ENCODE assay signal across 26 cellular contexts in genomic region chr15:78837543-78837942, GRCh38. TPM values are rescaled to one million over a fixed set of nuclear protein-coding genes. Genes with fewer than 3 reads are reported as not detected.
DNase-seq lines count a peak whose midpoint lies in the region; ATAC-seq and TF ChIP-seq lines count a peak whose summit lies in the region.
"Had no signal": no experiment of that assay in that cellular context is flagged by ENCODE, and none has a peak within 500 bp of the region (broad histone marks: within the 10 kb centered on the region; RNA-seq: fewer than 3 reads in every experiment).

No MANE protein-coding gene starts in this region.

- H2BK120ac ChIP-seq in neuronal stem cell (ENCODE audit: low read depth, low read length) (no peak overlapping the region), trophoblast cell (ENCODE audit: insufficient read depth, low read length, poor library complexity) (no peak overlapping the region)

- H3K4me1 ChIP-seq in GM23338 (ENCODE audit: insufficient read depth) = peaks cover 5% of the 10 kb centered on the region; the same call in 1 of the 2 replicates
- H3K4me1 ChIP-seq in neuronal stem cell (ENCODE audit: control insufficient read depth in 2 of 2, insufficient read depth in 1 of 2, low read depth in 1 of 2, low read length in 2 of 2) = peaks cover 3 to 11% of the 10 kb centered on the region in 2 donors
- no peaks in the 10 kb centered on the region for H3K4me1 ChIP-seq in trophoblast cell (ENCODE audit: control insufficient read depth in 1 of 2, insufficient read depth in 2 of 2, low read length in 2 of 2)
- H3K4me1 ChIP-seq: HAP-1 had no signal

- H3K4ac ChIP-seq in neuronal stem cell (ENCODE audit: low read length) (no peak overlapping the region), trophoblast cell (ENCODE audit: low read depth, low read length) (no peak overlapping the region)

- DNase-seq in GM23338 (ENCODE audit: low spot score) = peak; percentile 60
- DNase-seq in WTC11 (ENCODE audit: low spot score) = peak; percentile 33
- DNase-seq in iPS-NIHi11 (ENCODE audit: low spot score) = peak; percentile 55
- DNase-seq in neuronal stem cell (ENCODE audit: low spot score) = no peak
- DNase-seq in dorsolateral prefrontal cortex = no peak
- DNase-seq in AG08395 (ENCODE audit: low spot score) = no peak
- no peak for DNase-seq in trophoblast cell
- DNase-seq: CD4-positive, alpha-beta memory T cell; COR-L47; DMS79; EL; HFFc6; IMR-90; NCI-H1048; NCI-H1417; NCI-H1694 treated with DMSO at 0.1 percent for 48 hours; NCI-H2081; NCI-H2227 treated with DMSO at 0.1 percent for 48 hours; NCI-H510A; NCI-H69; SHP77 treated with DMSO at 0.1 percent for 48 hours had no signal

- no peaks in the 10 kb centered on the region for H3K9me2 ChIP-seq in GM23338 (ENCODE audit: insufficient read depth)

- H3K23ac ChIP-seq in neuronal stem cell (ENCODE audit: low read depth, low read length, poor library complexity) (no peak overlapping the region), trophoblast cell (ENCODE audit: low read length) (no peak overlapping the region)

- H2BK12ac ChIP-seq in neuronal stem cell (ENCODE audit: low read length) (peak overlapping the region; percentile 78), trophoblast cell (ENCODE audit: low read length) (no peak overlapping the region)

- H3K4me2 ChIP-seq in GM23338 (no peak overlapping the region), neuronal stem cell (ENCODE audit: insufficient read depth, low read length, poor library complexity, severe bottlenecking) (no peak overlapping the region), trophoblast cell (ENCODE audit: low read length) (no peak overlapping the region)
- H3K4me2 ChIP-seq: BLaER1, KMS-11 had no signal

- no peaks in the 10 kb centered on the region for H3K79me2 ChIP-seq in GM23338 (replicated peaks; ENCODE audit: insufficient read depth)
- no peaks in the 10 kb centered on the region for H3K79me2 ChIP-seq in trophoblast cell (ENCODE audit: control insufficient read depth, insufficient read depth, low read length, poor library complexity)

- intact Hi-C loops in dorsolateral prefrontal cortex (cut with DNase I) = no loop called here

- H3K27ac ChIP-seq in GM23338 (ENCODE audit: low read depth) = peak overlapping the region; percentile 50; the same call in 1 of the 2 replicates
- H3K27ac ChIP-seq in neuronal stem cell (replicated peaks; ENCODE audit: low read length) = no peak overlapping the region
- H3K27ac ChIP-seq in dorsolateral prefrontal cortex = no peak overlapping the region
- no peak overlapping the region for H3K27ac ChIP-seq in trophoblast cell (ENCODE audit: low read depth, low read length)
- H3K27ac ChIP-seq: BLaER1, KMS-11, RWPE1 had no signal

- no peak overlapping the region for H3K4me3 ChIP-seq in GM23338
- no peak overlapping the region for H3K4me3 ChIP-seq in neuronal stem cell (ENCODE audit: low read length in 2 of 2)
- H3K4me3 ChIP-seq in dorsolateral prefrontal cortex = no peak overlapping the region
- no peak overlapping the region for H3K4me3 ChIP-seq in trophoblast cell (ENCODE audit: low read depth, low read length)
- H3K4me3 ChIP-seq: BLaER1, HAP-1 had no signal

- H4K8ac ChIP-seq in neuronal stem cell (ENCODE audit: low read depth, low read length) (no peak overlapping the region), trophoblast cell (ENCODE audit: low read depth, low read length) (no peak overlapping the region)

- H3K9me3 Mint-ChIP-seq in GM23338 = no peaks in the 10 kb centered on the region
- H3K9me3 Mint-ChIP-seq in WTC11 = no peaks in the 10 kb centered on the region
- H3K9me3 Mint-ChIP-seq: CD4-positive, alpha-beta memory T cell; HFFc6 had no signal

- H2AK5ac ChIP-seq in neuronal stem cell (ENCODE audit: low read depth, low read length) = no peak overlapping the region
- H2AK5ac ChIP-seq in trophoblast cell (ENCODE audit: low read length) = no peak overlapping the region

- H3K36me3 Mint-ChIP-seq in GM23338 (ENCODE audit: low read depth) (no peaks in the 10 kb centered on the region), WTC11 (no peaks in the 10 kb centered on the region)
- H3K36me3 Mint-ChIP-seq: CD4-positive, alpha-beta memory T cell had no signal

- TF ChIP-seq CTCF in GM23338 (conservative IDR thresholded peaks at IDR 0.05; ENCODE audit: low read depth in 2 of 2) = peak; percentile 19 to 55; a peak in 3 of 4 replicates
- no peak for TF ChIP-seq CTCF in WTC11 (IDR thresholded peaks at IDR 0.05)
- TF ChIP-seq CTCF in dorsolateral prefrontal cortex (IDR thresholded peaks at IDR 0.05 in 54 of 56, conservative IDR thresholded peaks at IDR 0.05 in 2 of 56; ENCODE audit: low read depth in 1 of 56, partially characterized antibody in 56 of 56) = no peak

- H4K12ac ChIP-seq in trophoblast cell (ENCODE audit: low read depth, low read length) = no peak overlapping the region

- ATAC-seq in GM23338 (peak; percentile 93), WTC11 (peak; percentile 94)
- ATAC-seq: Panc1 had no signal

- no peaks in the 10 kb centered on the region for H3K79me1 ChIP-seq in neuronal stem cell (ENCODE audit: low read depth, low read length)
- no peaks in the 10 kb centered on the region for H3K79me1 ChIP-seq in trophoblast cell (ENCODE audit: low read length)

- no peaks in the 10 kb centered on the region for H4K20me1 ChIP-seq in GM23338 (replicated peaks; ENCODE audit: insufficient read depth)
- H4K20me1 ChIP-seq: BLaER1 had no signal

- H3K27ac Mint-ChIP-seq in GM23338 (no peak overlapping the region), WTC11 (no peak overlapping the region)
- H3K27ac Mint-ChIP-seq: CD4-positive, alpha-beta memory T cell; HFFc6 had no signal

- H3K9ac ChIP-seq in neuronal stem cell (ENCODE audit: low read depth, low read length, poor library complexity) (no peak overlapping the region), trophoblast cell (ENCODE audit: low read length) (no peak overlapping the region)
- H3K9ac ChIP-seq: BLaER1, KMS-11 had no signal

- CTCF ChIA-PET in WTC11 (lab: Charles Lee) = interaction anchor here (0.6 to 3.6 kb wide), 7 partner anchors 9 to 170 kb away, joined by 3 to 25 read pairs (median 6); partner anchors contain the start of genes ADAMTS7 and MORF4L1

- H4K91ac ChIP-seq in neuronal stem cell (ENCODE audit: low read depth, low read length, poor library complexity) = no peak overlapping the region
- no peak overlapping the region for H4K91ac ChIP-seq in trophoblast cell (ENCODE audit: low read depth, low read length)

- H2BK5ac ChIP-seq in neuronal stem cell (ENCODE audit: low read length) = no peak overlapping the region
- no peak overlapping the region for H2BK5ac ChIP-seq in trophoblast cell (ENCODE audit: low read depth, low read length, poor library complexity)

- no CpG with 5 or more reads among the region's 8 CpGs for WGBS in neuronal stem cell (ENCODE audit: extremely low coverage in 2 of 2, insufficient read length in 2 of 2, insufficient replicate concordance in 1 of 2), 2 donors
- WGBS in trophoblast cell (ENCODE audit: extremely low coverage, insufficient coverage, insufficient read length) = no CpG with 5 or more reads among the region's 8 CpGs

- no peaks in the 10 kb centered on the region for H3K27me3 ChIP-seq in GM23338 (ENCODE audit: insufficient read depth)
- H3K27me3 ChIP-seq in neuronal stem cell (ENCODE audit: control insufficient read depth in 3 of 3, insufficient read depth in 3 of 3, low read depth in 1 of 3, low read length in 3 of 3) = no peaks in the 10 kb centered on the region
- H3K27me3 ChIP-seq in dorsolateral prefrontal cortex = peaks cover 0 to 8% (median 0%) of the 10 kb centered on the region in 45 donors
- H3K27me3 ChIP-seq in trophoblast cell (ENCODE audit: insufficient read depth, low read length) = no peaks in the 10 kb centered on the region
- H3K27me3 ChIP-seq: BLaER1 had no signal

- no peak overlapping the region for H2BK15ac ChIP-seq in neuronal stem cell (ENCODE audit: low read length)

- H3K9me3 ChIP-seq in neuronal stem cell (replicated peaks in 1 of 2; ENCODE audit: control insufficient read depth in 2 of 2, insufficient read depth in 1 of 2, low read depth in 1 of 2, low read length in 2 of 2) (no peaks in the 10 kb centered on the region), trophoblast cell (ENCODE audit: insufficient read depth, low read depth, low read length) (no peaks in the 10 kb centered on the region)
- H3K9me3 ChIP-seq: BLaER1, HAP-1 had no signal

- peak overlapping the region; percentile 19 for H3K18ac ChIP-seq in neuronal stem cell (ENCODE audit: low read length)
- no peak overlapping the region for H3K18ac ChIP-seq in trophoblast cell (ENCODE audit: low read length)

- H3F3A ChIP-seq in GM23338 (replicated peaks; ENCODE audit: low read depth) = 0 out of 2 replicates have a peak, but pooled peaks cover 2% of the 10 kb centered on the region

- H3K36me3 ChIP-seq in GM23338 (ENCODE audit: insufficient read depth) = no peaks in the 10 kb centered on the region
- H3K36me3 ChIP-seq in neuronal stem cell (replicated peaks in 1 of 2; ENCODE audit: control insufficient read depth in 2 of 2, insufficient read depth in 2 of 2, low read length in 2 of 2) = no peaks in the 10 kb centered on the region
- no peaks in the 10 kb centered on the region for H3K36me3 ChIP-seq in trophoblast cell (ENCODE audit: control insufficient read depth in 1 of 2, insufficient read depth in 2 of 2, low read length in 2 of 2)
- H3K36me3 ChIP-seq: BLaER1, HAP-1 had no signal

- H3K4me1 Mint-ChIP-seq in GM23338 = peaks cover 13% of the 10 kb centered on the region
- H3K4me1 Mint-ChIP-seq in WTC11 = 0 out of 2 replicates have a peak, but pooled peaks cover 10% of the 10 kb centered on the region
- H3K4me1 Mint-ChIP-seq: CD4-positive, alpha-beta memory T cell had no signal

- H2AFZ ChIP-seq in GM23338 (peak overlapping the region; percentile 76; the same call in 1 of the 2 replicates), neuronal stem cell (ENCODE audit: low read length) (no peak overlapping the region), trophoblast cell (ENCODE audit: insufficient read depth, low read length, poor library complexity) (no peak overlapping the region)

- H3K27me3 Mint-ChIP-seq in GM23338 (ENCODE audit: insufficient read depth, low read depth, poor library complexity) = peaks cover 6% of the 10 kb centered on the region
- peaks cover 3% of the 10 kb centered on the region; the same call in 1 of the 2 replicates for H3K27me3 Mint-ChIP-seq in WTC11 (ENCODE audit: low read depth)

- POLR2A ChIA-PET in WTC11 (lab: Charles Lee) = no interaction called here

- H3K4me3 Mint-ChIP-seq in GM23338 = no peak overlapping the region
- no peak overlapping the region for H3K4me3 Mint-ChIP-seq in WTC11
- H3K4me3 Mint-ChIP-seq: CD4-positive, alpha-beta memory T cell; HFFc6 had no signal

- H3K14ac ChIP-seq in neuronal stem cell (ENCODE audit: low read length) (no peak overlapping the region), trophoblast cell (ENCODE audit: low read length) (no peak overlapping the region)

RNA-seq across cellular contexts. Expression of gene ADAMTS7, which starts 26.3 kb away (rescaled TPM):
- 46.5 and 52.7 TPM in 2 replicates for total RNA-seq in GM23338 (2014; rRNA removed; shearing (Covaris generic))
- polyA plus RNA-seq in GM23338 (2016; fragmentation: Nextera tagmentation; extraction: Ambion mirVana) = 11.2 and 11.6 TPM in 2 replicates
- total RNA-seq in WTC11 (2021) (66.5 to 70.3 TPM (median 67.1 TPM) in 3 replicates), dorsolateral prefrontal cortex (1 to 10 TPM in 109 of 120 experiments, under 1 TPM in 11; 0.48 to 5.1 (median 1.7) TPM)
- 36.9 TPM for polyA plus RNA-seq in neuronal stem cell (2013, experiment 1 of 2)
- 37.0 TPM for polyA plus RNA-seq in neuronal stem cell (2013, experiment 2 of 2)
- 11.3 and 12.3 TPM in 2 replicates for polyA plus RNA-seq in trophoblast cell (2013)
- total RNA-seq: CD4-positive, alpha-beta memory T cell had no signal
- polyA plus RNA-seq: CD4-positive, alpha-beta memory T cell had no signal

RNA-seq across cellular contexts. Expression of gene MORF4L1, which starts 35.1 kb away (rescaled TPM):
- 491 and 520 TPM in 2 replicates for total RNA-seq in GM23338 (2014; rRNA removed; shearing (Covaris generic))
- polyA plus RNA-seq in GM23338 (2016; fragmentation: Nextera tagmentation; extraction: Ambion mirVana) = 571 and 611 TPM in 2 replicates
- 487 to 511 TPM (median 503 TPM) in 3 replicates for total RNA-seq in WTC11 (2021)
- polyA plus RNA-seq in neuronal stem cell (2013, experiment 1 of 2) = 744 TPM
- polyA plus RNA-seq in neuronal stem cell (2013, experiment 2 of 2) = 748 TPM
- total RNA-seq in dorsolateral prefrontal cortex = 100 to 1,000 TPM; 221 to 556 (median 377) TPM
- polyA plus RNA-seq in trophoblast cell (2013) = 506 and 531 TPM in 2 replicates

Comparison
In these comparisons a context has a peak if more than half of its experiments do, and no peak if none do; other contexts are left out.
1. DNase-seq: peak in GM23338 (single experiment), WTC11 (single experiment) and iPS-NIHi11 (single experiment); none in neuronal stem cell (single experiment), dorsolateral prefrontal cortex (0 of 10), AG08395 (single experiment) and trophoblast cell (0 of 2).
2. CTCF ChIP-seq: peak in GM23338 (2 of 2); none in WTC11 (single experiment) and dorsolateral prefrontal cortex (0 of 56).